In the genomic region with DNA sequence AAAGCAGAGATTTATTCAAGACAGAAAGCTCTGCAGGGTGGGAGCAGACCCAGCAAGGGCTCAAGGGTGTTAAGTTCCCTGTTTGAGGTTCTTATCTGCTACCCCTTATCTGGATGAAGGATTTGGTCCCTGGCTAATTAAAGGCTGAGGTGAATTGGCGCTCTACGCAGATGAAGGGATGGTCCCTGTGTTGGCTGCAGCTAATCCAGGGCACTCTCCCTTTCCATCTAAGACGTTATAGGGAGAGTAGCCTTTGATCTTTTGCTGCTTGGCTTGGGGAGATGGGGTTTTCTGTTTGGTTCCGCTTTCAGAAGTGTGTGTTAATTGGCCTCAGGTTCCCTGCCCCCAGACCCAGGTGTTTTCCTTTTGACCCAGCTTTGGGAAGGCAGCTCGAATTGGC, we compare ENCODE assay signal across 2 cellular contexts.
TF ChIP-seq lines count a peak whose summit lies in the region.

No MANE protein-coding gene starts in this region.

TF ChIP-seq in K562, 482 proteins besides CTCF, POLR2A, EP300 and RAD21:
- TF ChIP-seq ZBTB7A (IDR thresholded peaks at IDR 0.05; ENCODE audit: borderline replicate concordance, control insufficient read depth, low read depth, low read length) (no peak), LEF1 (IDR thresholded peaks at IDR 0.05) (0 out of 2 replicates have a peak, but pooled peaks have one; percentile 26), KDM5B (IDR thresholded peaks at IDR 0.05; ENCODE audit: insufficient replicate concordance, low read depth, low read length) (no peak)

TF ChIP-seq in GM23338, 12 proteins besides CTCF, POLR2A, EP300 and RAD21:
- TF ChIP-seq, protein P1, sequence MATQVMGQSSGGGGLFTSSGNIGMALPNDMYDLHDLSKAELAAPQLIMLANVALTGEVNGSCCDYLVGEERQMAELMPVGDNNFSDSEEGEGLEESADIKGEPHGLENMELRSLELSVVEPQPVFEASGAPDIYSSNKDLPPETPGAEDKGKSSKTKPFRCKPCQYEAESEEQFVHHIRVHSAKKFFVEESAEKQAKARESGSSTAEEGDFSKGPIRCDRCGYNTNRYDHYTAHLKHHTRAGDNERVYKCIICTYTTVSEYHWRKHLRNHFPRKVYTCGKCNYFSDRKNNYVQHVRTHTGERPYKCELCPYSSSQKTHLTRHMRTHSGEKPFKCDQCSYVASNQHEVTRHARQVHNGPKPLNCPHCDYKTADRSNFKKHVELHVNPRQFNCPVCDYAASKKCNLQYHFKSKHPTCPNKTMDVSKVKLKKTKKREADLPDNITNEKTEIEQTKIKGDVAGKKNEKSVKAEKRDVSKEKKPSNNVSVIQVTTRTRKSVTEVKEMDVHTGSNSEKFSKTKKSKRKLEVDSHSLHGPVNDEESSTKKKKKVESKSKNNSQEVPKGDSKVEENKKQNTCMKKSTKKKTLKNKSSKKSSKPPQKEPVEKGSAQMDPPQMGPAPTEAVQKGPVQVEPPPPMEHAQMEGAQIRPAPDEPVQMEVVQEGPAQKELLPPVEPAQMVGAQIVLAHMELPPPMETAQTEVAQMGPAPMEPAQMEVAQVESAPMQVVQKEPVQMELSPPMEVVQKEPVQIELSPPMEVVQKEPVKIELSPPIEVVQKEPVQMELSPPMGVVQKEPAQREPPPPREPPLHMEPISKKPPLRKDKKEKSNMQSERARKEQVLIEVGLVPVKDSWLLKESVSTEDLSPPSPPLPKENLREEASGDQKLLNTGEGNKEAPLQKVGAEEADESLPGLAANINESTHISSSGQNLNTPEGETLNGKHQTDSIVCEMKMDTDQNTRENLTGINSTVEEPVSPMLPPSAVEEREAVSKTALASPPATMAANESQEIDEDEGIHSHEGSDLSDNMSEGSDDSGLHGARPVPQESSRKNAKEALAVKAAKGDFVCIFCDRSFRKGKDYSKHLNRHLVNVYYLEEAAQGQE (IDR thresholded peaks at IDR 0.05; ENCODE audit: unreplicated experiment), result no peak
- TF ChIP-seq ZNF114 (CRISPR knock-in tag; IDR thresholded peaks at IDR 0.05) (no peak), EZH2 (IDR thresholded peaks at IDR 0.05; ENCODE audit: low read depth, unreplicated experiment) (no peak), POLR2AphosphoS5 (IDR thresholded peaks at IDR 0.05; ENCODE audit: low read depth) (no peak), NANOG (IDR thresholded peaks at IDR 0.05; ENCODE audit: borderline replicate concordance) (no peak), ZNF331 (CRISPR knock-in tag; IDR thresholded peaks at IDR 0.05; ENCODE audit: low read depth) (no peak), EZH2phosphoT487 (IDR thresholded peaks at IDR 0.05; ENCODE audit: unreplicated experiment) (no peak), STAT1 (IDR thresholded peaks at IDR 0.05; ENCODE audit: unreplicated experiment) (no peak), CREB1 (CRISPR knock-in tag; IDR thresholded peaks at IDR 0.05; ENCODE audit: low read depth) (no peak), JUNB (IDR thresholded peaks at IDR 0.05; ENCODE audit: unreplicated experiment) (no peak)
- TF ChIP-seq, protein P2, sequence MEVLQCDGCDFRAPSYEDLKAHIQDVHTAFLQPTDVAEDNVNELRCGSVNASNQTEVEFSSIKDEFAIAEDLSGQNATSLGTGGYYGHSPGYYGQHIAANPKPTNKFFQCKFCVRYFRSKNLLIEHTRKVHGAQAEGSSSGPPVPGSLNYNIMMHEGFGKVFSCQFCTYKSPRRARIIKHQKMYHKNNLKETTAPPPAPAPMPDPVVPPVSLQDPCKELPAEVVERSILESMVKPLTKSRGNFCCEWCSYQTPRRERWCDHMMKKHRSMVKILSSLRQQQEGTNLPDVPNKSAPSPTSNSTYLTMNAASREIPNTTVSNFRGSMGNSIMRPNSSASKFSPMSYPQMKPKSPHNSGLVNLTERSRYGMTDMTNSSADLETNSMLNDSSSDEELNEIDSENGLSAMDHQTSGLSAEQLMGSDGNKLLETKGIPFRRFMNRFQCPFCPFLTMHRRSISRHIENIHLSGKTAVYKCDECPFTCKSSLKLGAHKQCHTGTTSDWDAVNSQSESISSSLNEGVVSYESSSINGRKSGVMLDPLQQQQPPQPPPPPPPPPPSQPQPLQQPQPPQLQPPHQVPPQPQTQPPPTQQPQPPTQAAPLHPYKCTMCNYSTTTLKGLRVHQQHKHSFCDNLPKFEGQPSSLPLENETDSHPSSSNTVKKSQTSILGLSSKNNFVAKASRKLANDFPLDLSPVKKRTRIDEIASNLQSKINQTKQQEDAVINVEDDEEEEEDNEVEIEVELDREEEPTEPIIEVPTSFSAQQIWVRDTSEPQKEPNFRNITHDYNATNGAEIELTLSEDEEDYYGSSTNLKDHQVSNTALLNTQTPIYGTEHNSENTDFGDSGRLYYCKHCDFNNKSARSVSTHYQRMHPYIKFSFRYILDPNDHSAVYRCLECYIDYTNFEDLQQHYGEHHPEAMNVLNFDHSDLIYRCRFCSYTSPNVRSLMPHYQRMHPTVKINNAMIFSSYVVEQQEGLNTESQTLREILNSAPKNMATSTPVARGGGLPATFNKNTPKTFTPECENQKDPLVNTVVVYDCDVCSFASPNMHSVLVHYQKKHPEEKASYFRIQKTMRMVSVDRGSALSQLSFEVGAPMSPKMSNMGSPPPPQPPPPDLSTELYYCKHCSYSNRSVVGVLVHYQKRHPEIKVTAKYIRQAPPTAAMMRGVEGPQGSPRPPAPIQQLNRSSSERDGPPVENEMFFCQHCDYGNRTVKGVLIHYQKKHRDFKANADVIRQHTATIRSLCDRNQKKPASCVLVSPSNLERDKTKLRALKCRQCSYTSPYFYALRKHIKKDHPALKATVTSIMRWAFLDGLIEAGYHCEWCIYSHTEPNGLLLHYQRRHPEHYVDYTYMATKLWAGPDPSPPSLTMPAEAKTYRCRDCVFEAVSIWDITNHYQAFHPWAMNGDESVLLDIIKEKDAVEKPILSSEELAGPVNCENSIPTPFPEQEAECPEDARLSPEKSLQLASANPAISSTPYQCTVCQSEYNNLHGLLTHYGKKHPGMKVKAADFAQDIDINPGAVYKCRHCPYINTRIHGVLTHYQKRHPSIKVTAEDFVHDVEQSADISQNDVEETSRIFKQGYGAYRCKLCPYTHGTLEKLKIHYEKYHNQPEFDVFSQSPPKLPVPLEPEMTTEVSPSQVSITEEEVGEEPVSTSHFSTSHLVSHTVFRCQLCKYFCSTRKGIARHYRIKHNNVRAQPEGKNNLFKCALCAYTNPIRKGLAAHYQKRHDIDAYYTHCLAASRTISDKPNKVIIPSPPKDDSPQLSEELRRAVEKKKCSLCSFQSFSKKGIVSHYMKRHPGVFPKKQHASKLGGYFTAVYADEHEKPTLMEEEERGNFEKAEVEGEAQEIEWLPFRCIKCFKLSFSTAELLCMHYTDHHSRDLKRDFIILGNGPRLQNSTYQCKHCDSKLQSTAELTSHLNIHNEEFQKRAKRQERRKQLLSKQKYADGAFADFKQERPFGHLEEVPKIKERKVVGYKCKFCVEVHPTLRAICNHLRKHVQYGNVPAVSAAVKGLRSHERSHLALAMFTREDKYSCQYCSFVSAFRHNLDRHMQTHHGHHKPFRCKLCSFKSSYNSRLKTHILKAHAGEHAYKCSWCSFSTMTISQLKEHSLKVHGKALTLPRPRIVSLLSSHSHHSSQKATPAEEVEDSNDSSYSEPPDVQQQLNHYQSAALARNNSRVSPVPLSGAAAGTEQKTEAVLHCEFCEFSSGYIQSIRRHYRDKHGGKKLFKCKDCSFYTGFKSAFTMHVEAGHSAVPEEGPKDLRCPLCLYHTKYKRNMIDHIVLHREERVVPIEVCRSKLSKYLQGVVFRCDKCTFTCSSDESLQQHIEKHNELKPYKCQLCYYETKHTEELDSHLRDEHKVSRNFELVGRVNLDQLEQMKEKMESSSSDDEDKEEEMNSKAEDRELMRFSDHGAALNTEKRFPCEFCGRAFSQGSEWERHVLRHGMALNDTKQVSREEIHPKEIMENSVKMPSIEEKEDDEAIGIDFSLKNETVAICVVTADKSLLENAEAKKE (CRISPR knock-in tag; IDR thresholded peaks at IDR 0.05), result no peak
- TF ChIP-seq, protein P3, sequence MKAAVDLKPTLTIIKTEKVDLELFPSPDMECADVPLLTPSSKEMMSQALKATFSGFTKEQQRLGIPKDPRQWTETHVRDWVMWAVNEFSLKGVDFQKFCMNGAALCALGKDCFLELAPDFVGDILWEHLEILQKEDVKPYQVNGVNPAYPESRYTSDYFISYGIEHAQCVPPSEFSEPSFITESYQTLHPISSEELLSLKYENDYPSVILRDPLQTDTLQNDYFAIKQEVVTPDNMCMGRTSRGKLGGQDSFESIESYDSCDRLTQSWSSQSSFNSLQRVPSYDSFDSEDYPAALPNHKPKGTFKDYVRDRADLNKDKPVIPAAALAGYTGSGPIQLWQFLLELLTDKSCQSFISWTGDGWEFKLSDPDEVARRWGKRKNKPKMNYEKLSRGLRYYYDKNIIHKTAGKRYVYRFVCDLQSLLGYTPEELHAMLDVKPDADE (IDR thresholded peaks at IDR 0.05), result no peak
